Comparison of ENCODE assay signal across 26 cellular contexts in the genomic region with DNA sequence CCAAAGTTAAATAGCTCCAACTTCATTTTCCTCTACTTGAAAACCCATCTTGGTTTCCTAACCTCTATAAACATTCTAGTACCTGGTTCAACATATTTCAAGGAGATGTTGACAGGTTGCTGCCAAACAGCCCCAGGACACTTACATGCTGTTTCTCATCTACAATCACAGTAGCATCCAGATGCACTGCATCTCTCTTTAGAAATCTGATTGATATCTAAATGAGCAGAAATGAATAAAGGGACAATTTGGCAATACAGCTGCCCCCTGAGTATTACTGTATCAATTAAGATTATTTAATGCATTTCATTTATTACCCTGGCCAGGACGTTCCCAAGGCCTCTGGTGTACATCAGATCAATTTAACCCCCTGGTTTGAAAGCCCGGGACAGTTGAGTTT.
"Had no signal": no experiment of that assay in that cellular context is flagged by ENCODE, and none has a peak within 500 bp of the region (broad histone marks: within the 10 kb centered on the region; RNA-seq: fewer than 3 reads in every experiment).

No MANE protein-coding gene starts in this region.

- H3K4me3 ChIP-seq: adrenal gland, body of pancreas, breast epithelium had no signal

- ATAC-seq: activated CD4-positive, CD25-positive, alpha-beta regulatory T cell treated with anti-CD3 and anti-CD28 coated beads, Interleukin-2, amount 50 U/mL, for 24 hours; activated naive CD4-positive, alpha-beta T cell treated with anti-CD3 and anti-CD28 coated beads, Interleukin-2, amount 50 U/mL, for 72 hours; activated T-cell treated with anti-CD3 and anti-CD28 coated beads, Interleukin-2, amount 50 U/mL, for 4 hours; body of pancreas; WTC11 had no signal

- H3K27me3 ChIP-seq: adrenal gland, body of pancreas, breast epithelium had no signal

- H3K27ac ChIP-seq: adrenal gland, body of pancreas, breast epithelium had no signal

- FAIRE-seq: astrocyte, TTC549 had no signal

- H3K4me1 ChIP-seq: breast epithelium had no signal

- DNase-seq: activated CD4-positive, alpha-beta memory T cell treated with anti-CD3 and anti-CD28 coated beads for 36 hours; activated CD4-positive, alpha-beta T cell treated with anti-CD3 and anti-CD28 coated beads for 4 hours; activated CD4-positive, alpha-beta T cell treated with anti-CD3 and anti-CD28 coated beads, Interleukin-2, amount 50 U/mL, for 1 hour; activated CD8-positive, alpha-beta memory T cell treated with anti-CD3 and anti-CD28 coated beads, Interleukin-2, amount 50 U/mL, for 4 hours; activated gamma-delta T cell treated with Interleukin-2 at 50 U/mL for 16 hours; activated naive CD4-positive, alpha-beta T cell treated with anti-CD3 and anti-CD28 coated beads for 36 hours; activated T-cell treated with anti-CD3 and anti-CD28 coated beads for 4 hours; activated T-cell treated with anti-CD3 and anti-CD28 coated beads, Interleukin-2, amount 50 U/mL, for 4 hours; adrenal gland; body of pancreas; Karpas-422; NCI-H1105; NCI-H1417 treated with DMSO at 0.1 percent for 48 hours; NCI-H187; NCI-H2029 treated with DMSO at 0.1 percent for 48 hours; NCI-H345; NCI-H524 treated with DMSO at 0.1 percent for 48 hours; NCI-H748 treated with DMSO at 0.1 percent for 48 hours; OCI-M1; Right ventricle myocardium superior had no signal

- H3K9me3 ChIP-seq: adrenal gland, body of pancreas, breast epithelium had no signal

- H3K36me3 ChIP-seq: adrenal gland, breast epithelium had no signal
